ENCODE assay signal across 20 cellular contexts in genomic region chr19:1199531-1199930, GRCh38. TPM values are rescaled to one million over a fixed set of nuclear protein-coding genes. Genes with fewer than 3 reads are reported as not detected.
"Had no signal": no experiment of that assay in that cellular context is flagged by ENCODE, and none has a peak within 500 bp of the region (broad histone marks: within the 10 kb centered on the region; RNA-seq: fewer than 3 reads in every experiment).

No MANE protein-coding gene starts in this region.

- DNase-seq: dermis blood vessel endothelial cell; dorsolateral prefrontal cortex; effector CD4-positive, alpha-beta T cell; effector memory CD4-positive, alpha-beta T cell; esophagus squamous epithelium; foreskin fibroblast; foreskin melanocyte; gastrocnemius medialis; glutamatergic neuron; head of caudate nucleus; heart right ventricle; hippocampal formation; left cardiac atrium; left lung; left ventricle myocardium superior; lower lobe of right lung; mesenchymal stem cell; midbrain had no signal

- H3K27ac ChIP-seq: coronary artery, dorsolateral prefrontal cortex, esophagus squamous epithelium, gastrocnemius medialis, heart right ventricle, left lung, lower lobe of right lung had no signal

- H3K9me3 ChIP-seq: esophagus squamous epithelium, gastrocnemius medialis, heart right ventricle, left lung, lower lobe of right lung had no signal

- H3K36me3 ChIP-seq: esophagus squamous epithelium, gastrocnemius medialis, heart right ventricle, left lung, lower lobe of right lung had no signal

- H3K27me3 ChIP-seq: dorsolateral prefrontal cortex, esophagus squamous epithelium, gastrocnemius medialis, heart right ventricle, left lung had no signal

- H3K4me3 ChIP-seq: coronary artery, dorsolateral prefrontal cortex, esophagus squamous epithelium, gastrocnemius medialis, heart right ventricle, left lung, lower lobe of right lung had no signal

RNA-seq across cellular contexts. Expression of gene CBARP, which starts 38.3 kb away (rescaled TPM):
- total RNA-seq: mononuclear cell had no signal
